In the genomic region with DNA sequence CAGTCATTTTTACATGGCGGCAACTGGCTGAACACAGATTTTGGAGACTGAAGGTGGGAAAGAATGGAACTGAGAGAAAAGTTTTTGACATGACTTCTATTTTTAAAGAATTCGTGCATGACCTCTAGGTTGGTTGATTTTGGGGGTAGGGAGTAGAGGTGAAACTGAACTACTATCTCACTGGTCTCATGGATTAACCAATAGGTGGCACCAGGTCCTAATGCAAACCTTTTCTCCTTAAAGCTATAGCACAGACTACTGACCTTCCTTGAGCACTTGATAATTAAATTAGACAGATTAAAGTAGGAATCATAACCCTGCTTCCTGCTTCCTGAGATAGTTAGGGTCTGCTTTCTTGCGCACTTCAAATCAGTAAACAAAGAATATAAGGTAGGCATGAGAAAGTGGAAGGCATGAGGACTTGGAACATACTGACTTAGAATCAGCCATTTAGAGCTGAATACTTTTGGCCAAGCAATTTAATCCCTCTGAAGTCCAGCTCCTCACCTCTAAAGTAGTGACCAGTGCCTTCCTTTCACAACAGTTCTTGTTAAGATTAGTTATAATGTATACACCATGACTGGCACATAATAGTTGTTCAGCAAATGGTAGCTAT, we compare ENCODE assay signal across 11 cellular contexts.
DNase-seq lines count a peak whose midpoint lies in the region; ATAC-seq and TF ChIP-seq lines count a peak whose summit lies in the region.
"Had no signal": no experiment of that assay in that cellular context is flagged by ENCODE, and none has a peak within 500 bp of the region (broad histone marks: within the 10 kb centered on the region; RNA-seq: fewer than 3 reads in every experiment).

No MANE protein-coding gene starts in this region.

- H3K4me1 ChIP-seq in adipocyte (ENCODE audit: control insufficient read depth, insufficient read depth, low read length) = no peaks in the 10 kb centered on the region
- no peaks in the 10 kb centered on the region for H3K4me1 ChIP-seq in vagina
- H3K4me1 ChIP-seq: right atrium auricular region had no signal

- no peaks in the 10 kb centered on the region for H3K36me3 ChIP-seq in adipocyte (ENCODE audit: control insufficient read depth, insufficient read depth, low read length, severe bottlenecking)
- no peaks in the 10 kb centered on the region for H3K36me3 ChIP-seq in vagina
- H3K36me3 ChIP-seq: right atrium auricular region, thoracic aorta had no signal

- H3K4me3 ChIP-seq in adipocyte (ENCODE audit: low read length) (no peak overlapping the region), vagina (no peak overlapping the region)
- H3K4me3 ChIP-seq: right atrium auricular region, thoracic aorta had no signal

- no peak overlapping the region for H3K27ac ChIP-seq in vagina
- H3K27ac ChIP-seq: right atrium auricular region, thoracic aorta had no signal

- no peak for ATAC-seq in HG03097 (IDR thresholded peaks at IDR 0.05; ENCODE audit: low FRiP score, unreplicated experiment)

- TF ChIP-seq CTCF in LNCAP (IDR thresholded peaks at IDR 0.05) (peak; percentile 65), vagina (IDR thresholded peaks at IDR 0.05) (no peak)

- peaks cover 17% of the 10 kb centered on the region for H3K9me3 ChIP-seq in adipocyte (ENCODE audit: control insufficient read depth, low read length)
- H3K9me3 ChIP-seq in vagina = no peaks in the 10 kb centered on the region

- intact Hi-C loops in vagina (cut with DNase I) = no loop called here

- peak; percentile 45 for DNase-seq in GM03348 (ENCODE audit: low spot score)
- DNase-seq in adipocyte (ENCODE audit: low read depth) = peak; percentile 41
- peak; percentile 38 for DNase-seq in myocyte (ENCODE audit: low read depth)
- DNase-seq in GF-D8 (lab: John Stamatoyannopoulos, UW) = no peak
- no peak for DNase-seq in dedifferentiated amniotic fluid mesenchymal stem cell (ENCODE audit: extremely low spot score)
- no peak for DNase-seq in vagina (ENCODE audit: extremely low spot score in 2 of 2)
- DNase-seq: NCI-H1436 had no signal

- TF ChIP-seq POLR2A in vagina (IDR thresholded peaks at IDR 0.05) = no peak

- H3K9ac ChIP-seq in adipocyte (ENCODE audit: low read length) = no peak overlapping the region

- H3K27me3 ChIP-seq in adipocyte (replicated peaks; ENCODE audit: control insufficient read depth, insufficient read depth, low read length) = no peaks in the 10 kb centered on the region
- H3K27me3 ChIP-seq in vagina = no peaks in the 10 kb centered on the region
- H3K27me3 ChIP-seq: right atrium auricular region had no signal

Comparison
In these comparisons a context has a peak if more than half of its experiments do, and no peak if none do; other contexts are left out.
1. DNase-seq: peak in GM03348 (single experiment), adipocyte (single experiment) and myocyte (single experiment); none in GF-D8 (single experiment), dedifferentiated amniotic fluid mesenchymal stem cell (single experiment) and vagina (0 of 2).